ENCODE assay signal across 10 cellular contexts in genomic region chr1:244660595-244660994, GRCh38.
"Had no signal": no experiment of that assay in that cellular context is flagged by ENCODE, and none has a peak within 500 bp of the region (broad histone marks: within the 10 kb centered on the region; RNA-seq: fewer than 3 reads in every experiment).

No MANE protein-coding gene starts in this region.

- H3K27ac Mint-ChIP-seq: GM23338, H9, HFFc6, IgD-negative memory B cell had no signal

- H3K27me3 Mint-ChIP-seq: IgD-negative memory B cell had no signal

- H3K4me3 ChIP-seq: GM23338 had no signal

- DNase-seq: H9, HCEC 1CT, HFFc6 had no signal

- H3K27ac ChIP-seq: HL-60, KMS-11 had no signal

- H3K9me3 Mint-ChIP-seq: HFFc6, IgD-negative memory B cell had no signal

- FAIRE-seq: H1, H54, HTR-8/SVneo had no signal

- ATAC-seq: GM23338 had no signal

- H3K4me3 Mint-ChIP-seq: GM23338, H9, HFFc6, IgD-negative memory B cell had no signal
